8 cellular contexts compared by ENCODE assay signal in genomic region chr19:639251-640155, GRCh38. TPM values are rescaled to one million over a fixed set of nuclear protein-coding genes. Genes with fewer than 3 reads are reported as not detected.
A peak's percentile ranks its signal among the peaks of the same experiment; 100 is the strongest.
DNase-seq lines count a peak whose midpoint lies in the region; ATAC-seq and TF ChIP-seq lines count a peak whose summit lies in the region.

Gene FGF22, plus strand, starts transcription at chr19:639879. Its CDS starts 47 bp downstream, at chr19:639926.

- TF ChIP-seq EP300 in Ishikawa (IDR thresholded peaks at IDR 0.05; ENCODE audit: borderline replicate concordance): peak; percentile 42; the same call in 1 of the 2 replicates

- H3K27ac ChIP-seq in SJSA1: no peak within 1 kb of the TSS
- no peak within 1 kb of the TSS for H3K27ac ChIP-seq in foreskin keratinocyte
- H3K27ac ChIP-seq in neural progenitor cell: no peak within 1 kb of the TSS

- H3K27me3 Mint-ChIP-seq in neural progenitor cell (ENCODE audit: insufficient read depth, low read depth): peaks cover 9% of the 10 kb centered on the region

- H3K9me3 ChIP-seq in SJSA1 (replicated peaks) (no peaks in the 10 kb centered on the region), neural progenitor cell (ENCODE audit: low read depth) (no peaks in the 10 kb centered on the region)

- H3F3A ChIP-seq in neural progenitor cell (ENCODE audit: low read depth): peaks cover 18% of the 10 kb centered on the region

- peak; percentile 80 for ATAC-seq in foreskin keratinocyte
- peak; percentile 90 for ATAC-seq in stimulated activated naive CD8-positive, alpha-beta T cell treated with anti-CD3 and anti-CD28 coated beads, Interleukin-15, Interleukin-2, amounts not matched to agents 100 U/mL and 50 U/mL, for 24 hours

- no peak within 1 kb of the TSS for H3K27ac Mint-ChIP-seq in neural progenitor cell

- peak within 1 kb of the TSS; percentile 81 for H3K4me2 ChIP-seq in neural progenitor cell

- H3K36me3 Mint-ChIP-seq in neural progenitor cell: no peaks in the 10 kb centered on the region

- DNase-seq in AG08395 (ENCODE audit: low spot score): peak; percentile 99
- peak; percentile 96 for DNase-seq in GM19240 (ENCODE audit: insufficient read length, low spot score)
- DNase-seq in SJSA1 (ENCODE audit: low read depth in 1 of 2, low spot score in 2 of 2): peak; percentile 68 to 93
- peak; percentile 97 for DNase-seq in activated gamma-delta T cell treated with Interleukin-2 at 50 U/mL for 16 hours
- DNase-seq in foreskin keratinocyte: peak in 1 of 2 donors; percentile 62
- DNase-seq in neural progenitor cell (ENCODE audit: low spot score): peak; percentile 96
- DNase-seq in stimulated activated naive CD8-positive, alpha-beta T cell treated with anti-CD3 and anti-CD28 coated beads, Interleukin-15, Interleukin-2, amounts not matched to agents 100 U/mL and 50 U/mL, for 24 hours: peak; percentile 97

- peak within 1 kb of the TSS; percentile 11 for H2AFZ ChIP-seq in neural progenitor cell (replicated peaks)

- H3K4me1 ChIP-seq in SJSA1 (replicated peaks): peaks cover 14% of the 10 kb centered on the region
- peaks cover under 1% of the 10 kb centered on the region for H3K4me1 ChIP-seq in foreskin keratinocyte
- no peaks in the 10 kb centered on the region for H3K4me1 ChIP-seq in neural progenitor cell

- H3K4me1 Mint-ChIP-seq in neural progenitor cell: peaks cover 4% of the 10 kb centered on the region

- no peak for TF ChIP-seq RAD21 in Ishikawa (IDR thresholded peaks at IDR 0.05; ENCODE audit: low read depth)

- no peaks in the 10 kb centered on the region; the same call in 1 of the 2 replicates for H3K27me3 ChIP-seq in SJSA1 (replicated peaks)
- H3K27me3 ChIP-seq in foreskin keratinocyte: no peaks in the 10 kb centered on the region
- H3K27me3 ChIP-seq in neural progenitor cell: peaks cover 39% of the 10 kb centered on the region

- H4K20me1 ChIP-seq in neural progenitor cell (ENCODE audit: low read depth): peaks cover 20% of the 10 kb centered on the region

- H3K36me3 ChIP-seq in SJSA1: peaks cover 3% of the 10 kb centered on the region
- H3K36me3 ChIP-seq in neural progenitor cell: no peaks in the 10 kb centered on the region

- H3K4me3 ChIP-seq in SJSA1 (peak within 1 kb of the TSS; percentile 43), neural progenitor cell (peak within 1 kb of the TSS; percentile 54)

- no peaks in the 10 kb centered on the region for H3K9me3 Mint-ChIP-seq in neural progenitor cell

- no peak within 1 kb of the TSS for H3K9ac ChIP-seq in neural progenitor cell

- TF ChIP-seq CTCF in foreskin keratinocyte (conservative IDR thresholded peaks at IDR 0.05) (no peak), neural progenitor cell (IDR thresholded peaks at IDR 0.05) (no peak)

- no peaks in the 10 kb centered on the region for H3K79me2 ChIP-seq in neural progenitor cell (ENCODE audit: low read depth)

- H3K4me3 Mint-ChIP-seq in neural progenitor cell: peak within 1 kb of the TSS; percentile 77

TF ChIP-seq in Ishikawa, 13 proteins besides CTCF, POLR2A, EP300 and RAD21:
- TF ChIP-seq TCF12 (IDR thresholded peaks at IDR 0.05; ENCODE audit: low read depth): 0 out of 2 replicates have a peak, but pooled peaks have one; percentile 38
- no peak for TF ChIP-seq TEAD4 (IDR thresholded peaks at IDR 0.05)
- TF ChIP-seq REST (IDR thresholded peaks at IDR 0.05; ENCODE audit: low read depth): no peak
- no peak for TF ChIP-seq CREB1 (IDR thresholded peaks at IDR 0.05; ENCODE audit: low read depth)
- TF ChIP-seq TAF1 (IDR thresholded peaks at IDR 0.05; ENCODE audit: low read depth): no peak
- 0 out of 2 replicates have a peak, but pooled peaks have one; percentile 18 for TF ChIP-seq MAX (IDR thresholded peaks at IDR 0.05)
- TF ChIP-seq ZBTB7A (IDR thresholded peaks at IDR 0.05; ENCODE audit: low read depth): no peak
- peak; percentile 96 for TF ChIP-seq EGR1 (IDR thresholded peaks at IDR 0.05)

RNA-seq across cellular contexts. Expression of gene FGF22, which starts in this region (rescaled TPM):
- 0.13 TPM in 1 of 2 replicates, not detected in the other for total RNA-seq in SJSA1 (2014; rRNA removed; shearing (Covaris generic))
- total RNA-seq in foreskin keratinocyte (not detected in 2 replicates), neural progenitor cell (ENCODE audit: low replicate concordance) (0.37 TPM in 1 of 2 replicates, not detected in the other)
- not detected in 2 replicates for polyA plus RNA-seq in foreskin keratinocyte

Comparison
In these comparisons a context has a peak if more than half of its experiments do, and no peak if none do; other contexts are left out.
1. Peak in DNase-seq and H3K4me3 ChIP-seq in SJSA1; RNA of the gene not detected or under 1 TPM.
2. Peak in ATAC-seq in foreskin keratinocyte; RNA of the gene not detected or under 1 TPM.
3. Peak in DNase-seq, H3K4me3 ChIP-seq and H3K4me2 ChIP-seq in neural progenitor cell; RNA of the gene not detected or under 1 TPM.